ENCODE assay signal across 11 cellular contexts in genomic region chr7:118040562-118040961, GRCh38.
DNase-seq lines count a peak whose midpoint lies in the region; ATAC-seq and TF ChIP-seq lines count a peak whose summit lies in the region.
"Had no signal": no experiment of that assay in that cellular context is flagged by ENCODE, and none has a peak within 500 bp of the region (broad histone marks: within the 10 kb centered on the region; RNA-seq: fewer than 3 reads in every experiment).

No MANE protein-coding gene starts in this region.

- H3K27me3 Mint-ChIP-seq in activated B cell treated with CpG ODN at 0.5 μM for 24 hours = peaks cover 2% of the 10 kb centered on the region

- no peaks in the 10 kb centered on the region for H3K36me3 Mint-ChIP-seq in activated B cell treated with CpG ODN at 0.5 μM for 24 hours (ENCODE audit: low read depth)
- H3K36me3 Mint-ChIP-seq: CD4-positive, CD25-positive, alpha-beta regulatory T cell had no signal

- CTCF ChIA-PET in activated B cell treated with CpG ODN at 0.5 μM for 24 hours (lab: Charles Lee) = no interaction called here

- H3K4me1 Mint-ChIP-seq in activated B cell treated with CpG ODN at 0.5 μM for 24 hours = peaks cover 23% of the 10 kb centered on the region
- H3K4me1 Mint-ChIP-seq: CD4-positive, CD25-positive, alpha-beta regulatory T cell had no signal

- POLR2A ChIA-PET in activated B cell treated with CpG ODN at 0.5 μM for 24 hours (lab: Charles Lee) = no interaction called here

- TF ChIP-seq CTCF in activated B cell treated with CpG ODN at 0.5 μM for 24 hours (IDR thresholded peaks at IDR 0.05) = no peak

- no peak overlapping the region for H3K27ac Mint-ChIP-seq in activated B cell treated with CpG ODN at 0.5 μM for 24 hours
- H3K27ac Mint-ChIP-seq: CD4-positive, CD25-positive, alpha-beta regulatory T cell had no signal

- no peak for DNase-seq in activated B cell treated with CpG ODN at 0.5 μM for 24 hours
- no peak for DNase-seq in putamen (ENCODE audit: low spot score)
- no peak for DNase-seq in NCI-H2029 (lab: John Stamatoyannopoulos, UW)
- DNase-seq in kidney tubule cell (ENCODE audit: low spot score) = no peak
- no peak for DNase-seq in nucleus accumbens (lab: John Stamatoyannopoulos, UW)
- DNase-seq: adrenal gland; CD4-positive, CD25-positive, alpha-beta regulatory T cell; stimulated activated CD4-positive, alpha-beta T cell treated with anti-CD3 and anti-CD28 coated beads, Interleukin-4, amount 100 ng/mL, for 4 hours had no signal

- H3K4me3 Mint-ChIP-seq in activated B cell treated with CpG ODN at 0.5 μM for 24 hours = no peak overlapping the region
- H3K4me3 Mint-ChIP-seq: CD4-positive, CD25-positive, alpha-beta regulatory T cell had no signal

- intact Hi-C loops in activated B cell treated with CpG ODN at 0.5 μM for 24 hours (cut with micrococcal nuclease) = no loop called here

- ATAC-seq in GM19025 (IDR thresholded peaks at IDR 0.05; ENCODE audit: low read depth, unreplicated experiment) (peak; percentile 68), GM21717 (IDR thresholded peaks at IDR 0.05; ENCODE audit: unreplicated experiment) (peak; percentile 66), HG03103 (IDR thresholded peaks at IDR 0.05; ENCODE audit: low read depth, unreplicated experiment) (peak; percentile 54), activated B cell treated with CpG ODN at 0.5 μM for 24 hours (ENCODE audit: low read depth) (peak; percentile 18)

- no peaks in the 10 kb centered on the region for H3K9me3 Mint-ChIP-seq in activated B cell treated with CpG ODN at 0.5 μM for 24 hours
- H3K9me3 Mint-ChIP-seq: CD4-positive, CD25-positive, alpha-beta regulatory T cell had no signal

Comparison
In these comparisons a context has a peak if more than half of its experiments do, and no peak if none do; other contexts are left out.
1. ATAC-seq: peak in every context shown above with its lines; median percentile 68 in GM19025; 66 in GM21717; 54 in HG03103; 18 in activated B cell treated with CpG ODN at 0.5 μM for 24 hours.